ENCODE assay signal across 8 cellular contexts in genomic region chr19:12789904-12790619, GRCh38. TPM values are rescaled to one million over a fixed set of nuclear protein-coding genes. Genes with fewer than 3 reads are reported as not detected.
DNase-seq lines count a peak whose midpoint lies in the region; ATAC-seq and TF ChIP-seq lines count a peak whose summit lies in the region.

No MANE protein-coding gene starts in this region.

- no peaks in the 10 kb centered on the region for H3K9me2 ChIP-seq in Loucy (replicated peaks; ENCODE audit: low read depth, low read length)

- peak overlapping the region; percentile 96 for H3K4me2 ChIP-seq in Loucy (ENCODE audit: low read depth, low read length, poor library complexity, severe bottlenecking)
- peak overlapping the region; percentile 84 for H3K4me2 ChIP-seq in neural progenitor cell

- H3K4me3 ChIP-seq in Loucy (ENCODE audit: low read length, poor library complexity, severe bottlenecking) (peak overlapping the region; percentile 96), neural progenitor cell (peak overlapping the region; percentile 61)

- H3K4me1 ChIP-seq in Loucy (ENCODE audit: insufficient read depth, low read length, poor library complexity, severe bottlenecking) (peaks cover 42% of the 10 kb centered on the region), foreskin keratinocyte (peaks cover 30% of the 10 kb centered on the region), neural progenitor cell (peaks cover 30% of the 10 kb centered on the region)

- H3K27ac Mint-ChIP-seq in neural progenitor cell, result peak overlapping the region; percentile 74

- no peaks in the 10 kb centered on the region; the same call in 1 of the 2 replicates for H3F3A ChIP-seq in Loucy (ENCODE audit: low read depth)
- H3F3A ChIP-seq in neural progenitor cell (ENCODE audit: low read depth), result peaks cover 62% of the 10 kb centered on the region

- H3K4me3 Mint-ChIP-seq in neural progenitor cell, result peak overlapping the region; percentile 88

- TF ChIP-seq CTCF in Loucy (conservative IDR thresholded peaks at IDR 0.05; ENCODE audit: low read length), result no peak
- TF ChIP-seq CTCF in foreskin keratinocyte (conservative IDR thresholded peaks at IDR 0.05), result no peak
- no peak for TF ChIP-seq CTCF in neural progenitor cell (IDR thresholded peaks at IDR 0.05)

- H3K36me3 ChIP-seq in Loucy (ENCODE audit: insufficient read depth, low read length), result no peaks in the 10 kb centered on the region
- no peaks in the 10 kb centered on the region for H3K36me3 ChIP-seq in neural progenitor cell

- DNase-seq in EH (ENCODE audit: low read depth), result peak; percentile 97
- peak; percentile 94 for DNase-seq in H4 (ENCODE audit: low spot score)
- peak; percentile 100 for DNase-seq in SIG-M5 treated with dmso at 0.1 percent for 504 hours (lab: John Stamatoyannopoulos, UW; ENCODE audit: unreplicated experiment)
- DNase-seq in activated naive CD4-positive, alpha-beta T cell (lab: John Stamatoyannopoulos, UW), result peak; percentile 38 to 80 (median 67)
- DNase-seq in foreskin keratinocyte, result peak; percentile 88 to 93
- DNase-seq in neural progenitor cell (ENCODE audit: low spot score), result peak; percentile 99
- DNase-seq in stromal cell of bone marrow (ENCODE audit: low read depth), result peak; percentile 94

- H3K36me3 Mint-ChIP-seq in neural progenitor cell, result no peaks in the 10 kb centered on the region

- H4K20me1 ChIP-seq in Loucy (ENCODE audit: insufficient read depth, low read length, poor library complexity, severe bottlenecking) (no peaks in the 10 kb centered on the region), neural progenitor cell (ENCODE audit: low read depth) (no peaks in the 10 kb centered on the region)

- H2AFZ ChIP-seq in Loucy (ENCODE audit: low read length), result no peak overlapping the region
- peak overlapping the region; percentile 23 for H2AFZ ChIP-seq in neural progenitor cell (replicated peaks)

- no peaks in the 10 kb centered on the region for H3K27me3 ChIP-seq in Loucy (ENCODE audit: insufficient read depth, low read length, poor library complexity, severe bottlenecking)
- H3K27me3 ChIP-seq in foreskin keratinocyte, result no peaks in the 10 kb centered on the region
- peaks cover 39% of the 10 kb centered on the region for H3K27me3 ChIP-seq in neural progenitor cell

- no peaks in the 10 kb centered on the region for H3K9me3 Mint-ChIP-seq in neural progenitor cell

- ATAC-seq in foreskin keratinocyte, result peak; percentile 59

- H3K9me3 ChIP-seq in Loucy (ENCODE audit: insufficient read depth, low read depth, low read length) (no peaks in the 10 kb centered on the region), neural progenitor cell (ENCODE audit: low read depth) (no peaks in the 10 kb centered on the region)

- H3K4me1 Mint-ChIP-seq in neural progenitor cell, result peaks cover 32% of the 10 kb centered on the region

- H3K27me3 Mint-ChIP-seq in neural progenitor cell (ENCODE audit: insufficient read depth, low read depth), result peaks cover 8% of the 10 kb centered on the region

- H3K9ac ChIP-seq in Loucy (ENCODE audit: low read depth, low read length, poor library complexity, severe bottlenecking) (peak overlapping the region; percentile 94), neural progenitor cell (no peak overlapping the region)

- H3K27ac ChIP-seq in foreskin keratinocyte, result peak overlapping the region; percentile 57
- H3K27ac ChIP-seq in neural progenitor cell, result no peak overlapping the region

- H3K79me2 ChIP-seq in Loucy (ENCODE audit: insufficient read depth, low read length) (peaks cover 21% of the 10 kb centered on the region), neural progenitor cell (ENCODE audit: low read depth) (no peaks in the 10 kb centered on the region)

RNA-seq across cellular contexts. Expression of gene JUNB, which starts 1.2 kb away (rescaled TPM):
- total RNA-seq in H4 (2014; rRNA removed; shearing (Covaris generic)), result 55.7 and 71.3 TPM in 2 replicates
- total RNA-seq in foreskin keratinocyte, result 101 and 134 TPM in 2 replicates
- polyA plus RNA-seq in foreskin keratinocyte, result 104 and 134 TPM in 2 replicates
- 1.5 and 12.6 TPM in 2 replicates for total RNA-seq in neural progenitor cell (ENCODE audit: low replicate concordance)

RNA-seq across cellular contexts. Expression of gene PRDX2, which starts 11.5 kb away (rescaled TPM):
- 6.1 and 6.7 TPM in 2 replicates for total RNA-seq in H4 (2014; rRNA removed; shearing (Covaris generic))
- 271 and 287 TPM in 2 replicates for total RNA-seq in foreskin keratinocyte
- polyA plus RNA-seq in foreskin keratinocyte, result 347 and 379 TPM in 2 replicates
- total RNA-seq in neural progenitor cell (ENCODE audit: low replicate concordance), result 463 and 727 TPM in 2 replicates

RNA-seq across cellular contexts. Expression of gene THSD8, which starts 11.8 kb away (rescaled TPM):
- total RNA-seq in H4 (2014; rRNA removed; shearing (Covaris generic)), result not detected in 2 replicates
- total RNA-seq in foreskin keratinocyte, result 9.3 and 14.7 TPM in 2 replicates
- 49.9 and 56.0 TPM in 2 replicates for polyA plus RNA-seq in foreskin keratinocyte
- total RNA-seq in neural progenitor cell (ENCODE audit: low replicate concordance), result not detected in 2 replicates

RNA-seq across cellular contexts. Expression of gene HOOK2, which starts 14.7 kb away (rescaled TPM):
- total RNA-seq in H4 (2014; rRNA removed; shearing (Covaris generic)), result 8.6 and 13.0 TPM in 2 replicates
- total RNA-seq in foreskin keratinocyte (34.5 and 35.9 TPM in 2 replicates), neural progenitor cell (ENCODE audit: low replicate concordance) (14.3 and 25.1 TPM in 2 replicates)
- polyA plus RNA-seq in foreskin keratinocyte, result 32.9 and 35.5 TPM in 2 replicates

RNA-seq across cellular contexts. Expression of gene RNASEH2A, which starts 16.3 kb away (rescaled TPM):
- total RNA-seq in H4 (2014; rRNA removed; shearing (Covaris generic)), result 74.2 and 92.1 TPM in 2 replicates
- total RNA-seq in foreskin keratinocyte, result 46.6 and 49.4 TPM in 2 replicates
- 54.8 and 56.1 TPM in 2 replicates for polyA plus RNA-seq in foreskin keratinocyte
- total RNA-seq in neural progenitor cell (ENCODE audit: low replicate concordance), result 60.3 and 61.3 TPM in 2 replicates

Comparison
In these comparisons a context has a peak if more than half of its experiments do, and no peak if none do; other contexts are left out.
1. RNA of gene PRDX2, which starts 11.5 kb away (total RNA-seq): 463 to 727 TPM in neural progenitor cell and 271 to 287 TPM in foreskin keratinocyte; 6.1 to 6.7 TPM in H4; every median in the first group is over 10 times any median in the second.
2. RNA of gene THSD8, which starts 11.8 kb away (total RNA-seq): 9.3 to 14.7 TPM in foreskin keratinocyte; not detected in H4 and not detected in neural progenitor cell; every median in the first group is over 10 times any median in the second.
3. Peak in every context shown above with its lines, with median percentiles within 50 percentile points of each other: DNase-seq.